In the genomic region with DNA sequence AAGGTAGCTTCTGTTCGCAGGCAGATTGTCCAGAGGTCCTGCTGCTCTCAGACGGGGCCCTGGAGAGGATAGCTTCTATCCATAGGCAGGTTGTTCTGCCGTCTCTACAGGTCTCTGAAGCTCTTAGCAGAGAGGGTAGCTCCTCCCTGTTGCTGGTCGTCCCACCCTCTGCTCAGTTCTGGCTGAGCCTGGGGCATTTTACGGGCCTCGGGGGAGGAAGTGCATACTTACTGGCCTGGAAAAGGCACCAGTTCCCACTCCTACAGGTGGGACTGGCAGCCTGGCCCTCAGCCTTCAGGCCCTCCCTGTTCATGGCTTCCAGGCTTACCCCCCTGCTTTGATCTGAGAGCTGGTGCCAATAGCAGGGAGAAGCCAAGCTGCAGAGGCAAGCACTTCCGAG, we compare ENCODE assay signal across 15 cellular contexts. TPM values are rescaled to one million over a fixed set of nuclear protein-coding genes. Genes with fewer than 3 reads are reported as not detected.
DNase-seq lines count a peak whose midpoint lies in the region; ATAC-seq, FAIRE-seq and TF ChIP-seq lines count a peak whose summit lies in the region.
"Had no signal": no experiment of that assay in that cellular context is flagged by ENCODE, and none has a peak within 500 bp of the region (broad histone marks: within the 10 kb centered on the region; RNA-seq: fewer than 3 reads in every experiment).

No MANE protein-coding gene starts in this region.

- no peak for DNase-seq in GM12891 (ENCODE audit: insufficient read length, low spot score)
- peak; percentile 3 for DNase-seq in NCI-H69 (lab: John Stamatoyannopoulos, UW)
- no peak for DNase-seq in right cardiac atrium
- DNase-seq in psoas muscle = no peak
- no peak for DNase-seq in NCI-H2196 (lab: John Stamatoyannopoulos, UW; ENCODE audit: unreplicated experiment)
- no peak for DNase-seq in activated naive CD4-positive, alpha-beta T cell treated with Interleukin-2 at 50 U/mL for 16 hours
- no peak for DNase-seq in transverse colon
- DNase-seq: CD4-positive, CD25-positive, alpha-beta regulatory T cell; dorsolateral prefrontal cortex; GM23248; NCI-H446 had no signal

- no peak for TF ChIP-seq EP300 in transverse colon (IDR thresholded peaks at IDR 0.05; ENCODE audit: low read depth)

- no peak overlapping the region for H3K27ac ChIP-seq in right cardiac atrium (ENCODE audit: low read length)
- no peak overlapping the region for H3K27ac ChIP-seq in psoas muscle
- H3K27ac ChIP-seq in transverse colon = peak overlapping the region in 1 of 4 donors; percentile 4
- H3K27ac ChIP-seq: GM23248, VCaP had no signal

- H3K4me3 ChIP-seq in right cardiac atrium (ENCODE audit: low read length) = no peak overlapping the region
- H3K4me3 ChIP-seq in psoas muscle = peak overlapping the region; percentile 20
- no peak overlapping the region for H3K4me3 ChIP-seq in transverse colon
- H3K4me3 ChIP-seq: dorsolateral prefrontal cortex, GM12878, GM23248, smooth muscle cell had no signal

- TF ChIP-seq POLR2A in GM12891 (IDR thresholded peaks at IDR 0.05; ENCODE audit: low read depth, low read length) = no peak; the same call in 1 of the 2 replicates
- TF ChIP-seq POLR2A in transverse colon (IDR thresholded peaks at IDR 0.05) = no peak

- 66% methylated on average over 7 of the region's 7 CpGs for WGBS in right cardiac atrium
- 41 to 46% (median 44%) methylated on average over 7 of the region's 7 CpGs for WGBS in psoas muscle, 3 donors
- WGBS in transverse colon (ENCODE audit: low coverage in 1 of 2), 2 donors = 74% methylated on average over 6 of the region's 7 CpGs; no CpG with 5 or more reads in 1 of the 2 donors

- ATAC-seq in right cardiac atrium (peak; percentile 32 to 40), psoas muscle (peak; percentile 23 to 32 (median 27)), HG03469 (IDR thresholded peaks at IDR 0.05; ENCODE audit: unreplicated experiment) (no peak)
- ATAC-seq: GM12878 had no signal

- H3K4me1 ChIP-seq in right cardiac atrium (ENCODE audit: control insufficient read depth, insufficient read depth, low read length) (peaks cover 3% of the 10 kb centered on the region), psoas muscle (peaks cover 14% of the 10 kb centered on the region), transverse colon (peaks cover 0 to 3% (median 0%) of the 10 kb centered on the region in 4 donors)

- in situ Hi-C loops in transverse colon (cut with MboI; ENCODE audit: low pct_ligation_motif_present in 1 of 4, low pct_unique_long_range_greater_than_20kb in 1 of 4, low sequenced_read_pairs in 3 of 4) = no loop called here

- no peak for TF ChIP-seq CTCF in psoas muscle (IDR thresholded peaks at IDR 0.05)
- no peak for TF ChIP-seq CTCF in transverse colon (IDR thresholded peaks at IDR 0.05)

- FAIRE-seq in GM12891 (lab: Jason Lieb, UNC) = no peak
- FAIRE-seq: GM12878 had no signal

- intact Hi-C loops in right cardiac atrium (cut with DNase I) = no loop called here
- intact Hi-C loops in psoas muscle (cut with DNase I) = no loop called here
- intact Hi-C loops in transverse colon (cut with DNase I; ENCODE audit: low total_unique reads) = no loop called here

- H3K36me3 ChIP-seq in psoas muscle (ENCODE audit: insufficient read depth in 1 of 2, low read depth in 1 of 2) (peaks cover 3 to 49% of the 10 kb centered on the region in 2 donors), transverse colon (peaks cover 0 to 27% (median 11%) of the 10 kb centered on the region in 4 donors)

- H3K9me3 ChIP-seq in right cardiac atrium (ENCODE audit: control insufficient read depth, low read length) (no peaks in the 10 kb centered on the region), psoas muscle (no peaks in the 10 kb centered on the region), transverse colon (no peaks in the 10 kb centered on the region)

- H3K27me3 ChIP-seq in right cardiac atrium (ENCODE audit: control insufficient read depth, insufficient read depth) (no peaks in the 10 kb centered on the region), psoas muscle (ENCODE audit: insufficient read depth in 3 of 3, low read length in 2 of 3) (no peaks in the 10 kb centered on the region), transverse colon (no peaks in the 10 kb centered on the region)
- H3K27me3 ChIP-seq: dorsolateral prefrontal cortex had no signal

TF ChIP-seq in GM12891, 5 proteins besides CTCF, POLR2A, EP300 and RAD21:
- peak; percentile 43 for TF ChIP-seq SPI1 (IDR thresholded peaks at IDR 0.05; ENCODE audit: low read depth, low read length)
- TF ChIP-seq POLR2AphosphoS5 (IDR thresholded peaks at IDR 0.05; ENCODE audit: low read depth, low read length) = peak; percentile 38; the same call in 1 of the 2 replicates
- no peak for TF ChIP-seq POU2F2 (IDR thresholded peaks at IDR 0.05; ENCODE audit: low read depth, low read length)
- TF ChIP-seq PAX5 (IDR thresholded peaks at IDR 0.05; ENCODE audit: insufficient read depth, low read length, severe bottlenecking) = no peak
- no peak for TF ChIP-seq TAF1 (IDR thresholded peaks at IDR 0.05; ENCODE audit: low read depth, low read length)

RNA-seq across cellular contexts. Expression of a gene that starts 42.3 kb away (rescaled TPM):
- polyA plus RNA-seq in GM12891 (2012; ENCODE audit: low read depth, missing spikeins) = 5.7 TPM
- 10 to 100 TPM; 10.3 to 12.3 (median 10.5) TPM for total RNA-seq in right cardiac atrium
- 5.7 TPM for polyA plus RNA-seq in right cardiac atrium
- total RNA-seq in psoas muscle = 10 to 100 TPM; 11.2 to 18.4 (median 13.1) TPM
- polyA plus RNA-seq in psoas muscle = 10 to 100 TPM in 2 of 3 donors, 1 to 10 TPM in 1; 6.6 to 17.3 (median 11.1) TPM
- total RNA-seq in transverse colon = 10 to 100 TPM in 3 of 4 donors, 1 to 10 TPM in 1; 8.6 to 27.3 (median 16.9) TPM
